Comparison of ENCODE assay signal across 11 cellular contexts in genomic region chr1:117479086-117479485, GRCh38.
"Had no signal": no experiment of that assay in that cellular context is flagged by ENCODE, and none has a peak within 500 bp of the region (broad histone marks: within the 10 kb centered on the region; RNA-seq: fewer than 3 reads in every experiment).

No MANE protein-coding gene starts in this region.

- FAIRE-seq: H1, H54 had no signal

- H2AFZ ChIP-seq: GM23248, GM23338 had no signal

- H3K36me3 ChIP-seq: HAP-1 had no signal

- DNase-seq: GM23248, GOT3, H7, H9, HCEC 1CT, HFFc6 had no signal

- H3K4me3 ChIP-seq: GM23248, GM23338, HAP-1 had no signal

- H3K4me2 ChIP-seq: GM23338 had no signal

- H3K9me3 ChIP-seq: HAP-1 had no signal

- H3K4me1 ChIP-seq: HAP-1 had no signal

- H3K9ac ChIP-seq: GM23248 had no signal

- H3K27ac ChIP-seq: GM23248 had no signal

- ATAC-seq: GM23338, HCT116 had no signal
